Comparison of ENCODE assay signal across 30 cellular contexts in the genomic region with DNA sequence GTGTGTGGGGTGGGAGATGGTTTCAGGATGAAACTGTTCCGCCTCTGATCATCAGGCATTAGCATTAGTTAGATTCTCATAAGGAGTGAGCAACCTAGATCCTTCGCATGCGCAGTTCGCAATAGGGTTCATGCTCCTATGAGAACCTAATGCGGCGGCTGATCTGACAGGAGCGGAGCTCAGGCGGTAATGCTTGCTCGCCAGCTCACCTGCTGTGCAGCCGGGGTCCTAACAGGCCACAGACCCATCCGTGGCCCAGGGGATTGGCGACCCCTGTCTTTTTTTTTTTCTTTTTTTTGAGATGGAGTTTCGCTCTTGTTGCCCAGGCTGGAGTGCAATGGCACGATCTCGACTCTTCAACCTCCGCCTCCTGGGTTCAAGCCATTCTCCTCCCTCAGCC.
"Had no signal": no experiment of that assay in that cellular context is flagged by ENCODE, and none has a peak within 500 bp of the region (broad histone marks: within the 10 kb centered on the region; RNA-seq: fewer than 3 reads in every experiment).

No MANE protein-coding gene starts in this region.

- H3K36me3 ChIP-seq: adrenal gland, esophagus muscularis mucosa, gastrocnemius medialis, WERI-Rb-1 had no signal

- H3K27ac Mint-ChIP-seq: activated CD4-positive, alpha-beta memory T cell treated with anti-CD3 and anti-CD28 coated beads for 36 hours; activated CD4-positive, alpha-beta T cell treated with anti-CD3 and anti-CD28 coated beads for 36 hours; activated CD4-positive, alpha-beta T cell treated with anti-CD3 and anti-CD28 coated beads, Interleukin-2, amount 10 ng/mL, durations not matched to agents 24 days and 14 days; activated CD8-positive, alpha-beta memory T cell treated with anti-CD3 and anti-CD28 coated beads, Interleukin-2, amount 10 ng/mL, durations not matched to agents 7 days and 5 days; activated CD8-positive, alpha-beta T cell treated with anti-CD3 and anti-CD28 coated beads, Interleukin-2, amount 10 ng/mL, durations not matched to agents 7 days and 5 days; activated naive CD4-positive, alpha-beta T cell treated with anti-CD3 and anti-CD28 coated beads for 36 hours; activated naive CD4-positive, alpha-beta T cell treated with anti-CD3 and anti-CD28 coated beads, Interleukin-2, amount 50 U/mL, for 24 hours; activated naive CD8-positive, alpha-beta T cell treated with anti-CD3 and anti-CD28 coated beads for 36 hours; activated naive CD8-positive, alpha-beta T cell treated with anti-CD3 and anti-CD28 coated beads, Interleukin-2, amount 50 U/mL, for 24 hours; activated T-helper 1 cell treated with anti-CD3 and anti-CD28 coated beads, Interleukin-12 subunit alpha, Interleukin-12 subunit beta, Interleukin-2, Interleukin-4 antibody, amounts not matched to agents 30 ng/mL and 10 ng/mL and 1 ng/mL, durations not matched to agents 14 hours and 24 hours and 36 hours; activated T-helper 2 cell treated with anti-CD3 and anti-CD28 coated beads, Interferon-gamma antibody, Interleukin-2, Interleukin-4, amounts not matched to agents 10 μg/mL and 5 μg/mL and 100 μg/mL, durations not matched to agents 14 hours and 24 hours and 36 hours; effector memory CD8-positive, alpha-beta T cell; T-helper 17 cell; T-helper 2 cell treated with Interferon-gamma antibody and Interleukin-4, amounts not matched to agents 5 μg/mL and 100 μg/mL, for 36 hours had no signal

- H3K27me3 Mint-ChIP-seq: activated CD4-positive, alpha-beta T cell treated with anti-CD3 and anti-CD28 coated beads for 36 hours; activated naive CD8-positive, alpha-beta T cell treated with anti-CD3 and anti-CD28 coated beads, Interleukin-2, amount 50 U/mL, for 24 hours had no signal

- H3K9me3 Mint-ChIP-seq: activated CD4-positive, alpha-beta memory T cell treated with anti-CD3 and anti-CD28 coated beads for 36 hours; activated CD4-positive, alpha-beta T cell treated with anti-CD3 and anti-CD28 coated beads, Interleukin-2, amount 10 ng/mL, durations not matched to agents 24 days and 14 days; activated naive CD4-positive, alpha-beta T cell treated with anti-CD3 and anti-CD28 coated beads for 36 hours; activated naive CD4-positive, alpha-beta T cell treated with anti-CD3 and anti-CD28 coated beads, Interleukin-2, amount 50 U/mL, for 24 hours; activated naive CD8-positive, alpha-beta T cell treated with anti-CD3 and anti-CD28 coated beads for 36 hours; activated naive CD8-positive, alpha-beta T cell treated with anti-CD3 and anti-CD28 coated beads, Interleukin-2, amount 50 U/mL, for 24 hours; activated T-helper 1 cell treated with anti-CD3 and anti-CD28 coated beads, Interleukin-12 subunit alpha, Interleukin-12 subunit beta, Interleukin-2, Interleukin-4 antibody, amounts not matched to agents 30 ng/mL and 10 ng/mL and 1 ng/mL, durations not matched to agents 14 hours and 24 hours and 36 hours; activated T-helper 2 cell treated with anti-CD3 and anti-CD28 coated beads, Interferon-gamma antibody, Interleukin-2, Interleukin-4, amounts not matched to agents 10 μg/mL and 5 μg/mL and 100 μg/mL, durations not matched to agents 14 hours and 24 hours and 36 hours; effector memory CD8-positive, alpha-beta T cell; T-helper 2 cell treated with Interferon-gamma antibody and Interleukin-4, amounts not matched to agents 5 μg/mL and 100 μg/mL, for 36 hours had no signal

- DNase-seq: activated CD4-positive, CD25-positive, alpha-beta regulatory T cell; activated CD4-positive, CD25-positive, alpha-beta regulatory T cell treated with anti-CD3 and anti-CD28 coated beads, Interleukin-2, amount 50 U/mL, for 72 hours; activated CD8-positive, alpha-beta memory T cell treated with anti-CD3 and anti-CD28 coated beads, Interleukin-2, amount 50 U/mL, for 4 hours; activated T-cell treated with anti-CD3 and anti-CD28 coated beads, Interleukin-2, amount 50 U/mL, for 1 hour; aorta; central memory CD4-positive, alpha-beta T cell; cerebellar nuclear complex; effector CD4-positive, alpha-beta T cell; effector memory CD8-positive, alpha-beta T cell; gastrocnemius medialis; T-helper 17 cell; T1000 had no signal

- H3K4me1 Mint-ChIP-seq: activated CD4-positive, alpha-beta T cell treated with anti-CD3 and anti-CD28 coated beads for 36 hours; activated naive CD8-positive, alpha-beta T cell treated with anti-CD3 and anti-CD28 coated beads, Interleukin-2, amount 50 U/mL, for 24 hours had no signal

- ATAC-seq: activated CD8-positive, alpha-beta T cell treated with anti-CD3 and anti-CD28 coated beads, Interleukin-2, amount 10 ng/mL, durations not matched to agents 7 days and 5 days; body of pancreas; effector memory CD8-positive, alpha-beta T cell; gastrocnemius medialis; T-helper 17 cell had no signal

- H3K27ac ChIP-seq: adrenal gland, body of pancreas, coronary artery, esophagus muscularis mucosa, foreskin keratinocyte, gastrocnemius medialis, WERI-Rb-1 had no signal

- H3K4me1 ChIP-seq: adrenal gland, body of pancreas, esophagus muscularis mucosa, foreskin keratinocyte, gastrocnemius medialis had no signal

- H3K4me3 ChIP-seq: adrenal gland, body of pancreas, coronary artery, esophagus muscularis mucosa, gastrocnemius medialis had no signal

- H3K4me3 Mint-ChIP-seq: activated CD4-positive, alpha-beta memory T cell treated with anti-CD3 and anti-CD28 coated beads for 36 hours; activated CD4-positive, alpha-beta T cell treated with anti-CD3 and anti-CD28 coated beads for 36 hours; activated CD4-positive, alpha-beta T cell treated with anti-CD3 and anti-CD28 coated beads, Interleukin-2, amount 10 ng/mL, durations not matched to agents 24 days and 14 days; activated CD8-positive, alpha-beta memory T cell treated with anti-CD3 and anti-CD28 coated beads, Interleukin-2, amount 10 ng/mL, durations not matched to agents 7 days and 5 days; activated CD8-positive, alpha-beta T cell treated with anti-CD3 and anti-CD28 coated beads, Interleukin-2, amount 10 ng/mL, durations not matched to agents 7 days and 5 days; activated naive CD4-positive, alpha-beta T cell treated with anti-CD3 and anti-CD28 coated beads for 36 hours; activated naive CD4-positive, alpha-beta T cell treated with anti-CD3 and anti-CD28 coated beads, Interleukin-2, amount 50 U/mL, for 24 hours; activated naive CD8-positive, alpha-beta T cell treated with anti-CD3 and anti-CD28 coated beads for 36 hours; activated naive CD8-positive, alpha-beta T cell treated with anti-CD3 and anti-CD28 coated beads, Interleukin-2, amount 50 U/mL, for 24 hours; activated T-helper 1 cell treated with anti-CD3 and anti-CD28 coated beads, Interleukin-12 subunit alpha, Interleukin-12 subunit beta, Interleukin-2, Interleukin-4 antibody, amounts not matched to agents 30 ng/mL and 10 ng/mL and 1 ng/mL, durations not matched to agents 14 hours and 24 hours and 36 hours; effector memory CD8-positive, alpha-beta T cell; T-helper 17 cell; T-helper 2 cell treated with Interferon-gamma antibody and Interleukin-4, amounts not matched to agents 5 μg/mL and 100 μg/mL, for 36 hours had no signal

- H3K9me3 ChIP-seq: adrenal gland, body of pancreas, esophagus muscularis mucosa, gastrocnemius medialis had no signal

- H3K27me3 ChIP-seq: adrenal gland, body of pancreas, gastrocnemius medialis had no signal

- H3K36me3 Mint-ChIP-seq: activated CD4-positive, alpha-beta memory T cell treated with anti-CD3 and anti-CD28 coated beads for 36 hours; activated CD8-positive, alpha-beta memory T cell treated with anti-CD3 and anti-CD28 coated beads, Interleukin-2, amount 10 ng/mL, durations not matched to agents 7 days and 5 days; activated naive CD4-positive, alpha-beta T cell treated with anti-CD3 and anti-CD28 coated beads, Interleukin-2, amount 50 U/mL, for 24 hours; activated naive CD8-positive, alpha-beta T cell treated with anti-CD3 and anti-CD28 coated beads for 36 hours had no signal
